ENCODE assay signal across 1 cellular context in the genomic region with DNA sequence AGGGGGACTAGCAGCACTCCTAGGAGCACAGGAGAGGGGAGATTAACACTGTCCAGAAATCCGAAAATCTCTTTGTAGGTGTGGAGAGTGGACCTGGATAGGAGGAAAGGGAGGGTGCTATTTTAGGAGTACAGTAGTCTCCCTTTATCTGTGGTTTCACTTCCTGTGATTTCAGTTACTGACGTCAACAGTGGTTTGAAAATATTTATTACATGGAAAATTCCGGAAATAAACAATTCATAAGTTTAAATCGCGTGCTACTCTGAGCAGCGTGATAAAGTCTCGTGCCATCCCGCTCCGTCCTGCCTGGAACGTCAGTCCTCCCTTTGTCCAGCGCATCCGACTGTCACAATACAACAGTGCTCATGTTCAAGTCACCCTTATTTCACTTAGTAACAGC.
TF ChIP-seq lines count a peak whose summit lies in the region.

No MANE protein-coding gene starts in this region.

TF ChIP-seq in GM23338, 12 proteins besides CTCF, POLR2A, EP300 and RAD21 (continued from another document):
- TF ChIP-seq, protein P1, sequence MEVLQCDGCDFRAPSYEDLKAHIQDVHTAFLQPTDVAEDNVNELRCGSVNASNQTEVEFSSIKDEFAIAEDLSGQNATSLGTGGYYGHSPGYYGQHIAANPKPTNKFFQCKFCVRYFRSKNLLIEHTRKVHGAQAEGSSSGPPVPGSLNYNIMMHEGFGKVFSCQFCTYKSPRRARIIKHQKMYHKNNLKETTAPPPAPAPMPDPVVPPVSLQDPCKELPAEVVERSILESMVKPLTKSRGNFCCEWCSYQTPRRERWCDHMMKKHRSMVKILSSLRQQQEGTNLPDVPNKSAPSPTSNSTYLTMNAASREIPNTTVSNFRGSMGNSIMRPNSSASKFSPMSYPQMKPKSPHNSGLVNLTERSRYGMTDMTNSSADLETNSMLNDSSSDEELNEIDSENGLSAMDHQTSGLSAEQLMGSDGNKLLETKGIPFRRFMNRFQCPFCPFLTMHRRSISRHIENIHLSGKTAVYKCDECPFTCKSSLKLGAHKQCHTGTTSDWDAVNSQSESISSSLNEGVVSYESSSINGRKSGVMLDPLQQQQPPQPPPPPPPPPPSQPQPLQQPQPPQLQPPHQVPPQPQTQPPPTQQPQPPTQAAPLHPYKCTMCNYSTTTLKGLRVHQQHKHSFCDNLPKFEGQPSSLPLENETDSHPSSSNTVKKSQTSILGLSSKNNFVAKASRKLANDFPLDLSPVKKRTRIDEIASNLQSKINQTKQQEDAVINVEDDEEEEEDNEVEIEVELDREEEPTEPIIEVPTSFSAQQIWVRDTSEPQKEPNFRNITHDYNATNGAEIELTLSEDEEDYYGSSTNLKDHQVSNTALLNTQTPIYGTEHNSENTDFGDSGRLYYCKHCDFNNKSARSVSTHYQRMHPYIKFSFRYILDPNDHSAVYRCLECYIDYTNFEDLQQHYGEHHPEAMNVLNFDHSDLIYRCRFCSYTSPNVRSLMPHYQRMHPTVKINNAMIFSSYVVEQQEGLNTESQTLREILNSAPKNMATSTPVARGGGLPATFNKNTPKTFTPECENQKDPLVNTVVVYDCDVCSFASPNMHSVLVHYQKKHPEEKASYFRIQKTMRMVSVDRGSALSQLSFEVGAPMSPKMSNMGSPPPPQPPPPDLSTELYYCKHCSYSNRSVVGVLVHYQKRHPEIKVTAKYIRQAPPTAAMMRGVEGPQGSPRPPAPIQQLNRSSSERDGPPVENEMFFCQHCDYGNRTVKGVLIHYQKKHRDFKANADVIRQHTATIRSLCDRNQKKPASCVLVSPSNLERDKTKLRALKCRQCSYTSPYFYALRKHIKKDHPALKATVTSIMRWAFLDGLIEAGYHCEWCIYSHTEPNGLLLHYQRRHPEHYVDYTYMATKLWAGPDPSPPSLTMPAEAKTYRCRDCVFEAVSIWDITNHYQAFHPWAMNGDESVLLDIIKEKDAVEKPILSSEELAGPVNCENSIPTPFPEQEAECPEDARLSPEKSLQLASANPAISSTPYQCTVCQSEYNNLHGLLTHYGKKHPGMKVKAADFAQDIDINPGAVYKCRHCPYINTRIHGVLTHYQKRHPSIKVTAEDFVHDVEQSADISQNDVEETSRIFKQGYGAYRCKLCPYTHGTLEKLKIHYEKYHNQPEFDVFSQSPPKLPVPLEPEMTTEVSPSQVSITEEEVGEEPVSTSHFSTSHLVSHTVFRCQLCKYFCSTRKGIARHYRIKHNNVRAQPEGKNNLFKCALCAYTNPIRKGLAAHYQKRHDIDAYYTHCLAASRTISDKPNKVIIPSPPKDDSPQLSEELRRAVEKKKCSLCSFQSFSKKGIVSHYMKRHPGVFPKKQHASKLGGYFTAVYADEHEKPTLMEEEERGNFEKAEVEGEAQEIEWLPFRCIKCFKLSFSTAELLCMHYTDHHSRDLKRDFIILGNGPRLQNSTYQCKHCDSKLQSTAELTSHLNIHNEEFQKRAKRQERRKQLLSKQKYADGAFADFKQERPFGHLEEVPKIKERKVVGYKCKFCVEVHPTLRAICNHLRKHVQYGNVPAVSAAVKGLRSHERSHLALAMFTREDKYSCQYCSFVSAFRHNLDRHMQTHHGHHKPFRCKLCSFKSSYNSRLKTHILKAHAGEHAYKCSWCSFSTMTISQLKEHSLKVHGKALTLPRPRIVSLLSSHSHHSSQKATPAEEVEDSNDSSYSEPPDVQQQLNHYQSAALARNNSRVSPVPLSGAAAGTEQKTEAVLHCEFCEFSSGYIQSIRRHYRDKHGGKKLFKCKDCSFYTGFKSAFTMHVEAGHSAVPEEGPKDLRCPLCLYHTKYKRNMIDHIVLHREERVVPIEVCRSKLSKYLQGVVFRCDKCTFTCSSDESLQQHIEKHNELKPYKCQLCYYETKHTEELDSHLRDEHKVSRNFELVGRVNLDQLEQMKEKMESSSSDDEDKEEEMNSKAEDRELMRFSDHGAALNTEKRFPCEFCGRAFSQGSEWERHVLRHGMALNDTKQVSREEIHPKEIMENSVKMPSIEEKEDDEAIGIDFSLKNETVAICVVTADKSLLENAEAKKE (CRISPR knock-in tag; IDR thresholded peaks at IDR 0.05): no peak
- TF ChIP-seq JUNB (IDR thresholded peaks at IDR 0.05; ENCODE audit: unreplicated experiment) (no peak), EZH2phosphoT487 (IDR thresholded peaks at IDR 0.05; ENCODE audit: unreplicated experiment) (no peak), REST (IDR thresholded peaks at IDR 0.05; ENCODE audit: unreplicated experiment) (no peak), POLR2AphosphoS5 (IDR thresholded peaks at IDR 0.05; ENCODE audit: low read depth) (no peak), ZNF331 (CRISPR knock-in tag; IDR thresholded peaks at IDR 0.05; ENCODE audit: low read depth) (no peak)
- TF ChIP-seq, protein P2, sequence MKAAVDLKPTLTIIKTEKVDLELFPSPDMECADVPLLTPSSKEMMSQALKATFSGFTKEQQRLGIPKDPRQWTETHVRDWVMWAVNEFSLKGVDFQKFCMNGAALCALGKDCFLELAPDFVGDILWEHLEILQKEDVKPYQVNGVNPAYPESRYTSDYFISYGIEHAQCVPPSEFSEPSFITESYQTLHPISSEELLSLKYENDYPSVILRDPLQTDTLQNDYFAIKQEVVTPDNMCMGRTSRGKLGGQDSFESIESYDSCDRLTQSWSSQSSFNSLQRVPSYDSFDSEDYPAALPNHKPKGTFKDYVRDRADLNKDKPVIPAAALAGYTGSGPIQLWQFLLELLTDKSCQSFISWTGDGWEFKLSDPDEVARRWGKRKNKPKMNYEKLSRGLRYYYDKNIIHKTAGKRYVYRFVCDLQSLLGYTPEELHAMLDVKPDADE (IDR thresholded peaks at IDR 0.05): no peak
